ENCODE assay signal across 30 cellular contexts in genomic region chr21:33430858-33431257, GRCh38.
"Had no signal": no experiment of that assay in that cellular context is flagged by ENCODE, and none has a peak within 500 bp of the region (broad histone marks: within the 10 kb centered on the region; RNA-seq: fewer than 3 reads in every experiment).

No MANE protein-coding gene starts in this region.

- H3K27me3 ChIP-seq: adrenal gland, body of pancreas, cardiac muscle cell, colonic mucosa, heart left ventricle, neural progenitor cell, spleen had no signal

- DNase-seq: activated CD4-positive, alpha-beta memory T cell treated with anti-CD3 and anti-CD28 coated beads for 36 hours; activated CD4-positive, alpha-beta T cell treated with anti-CD3 and anti-CD28 coated beads, Interleukin-2, amount 10 ng/mL, durations not matched to agents 24 days and 14 days; activated CD8-positive, alpha-beta memory T cell treated with anti-CD3 and anti-CD28 coated beads, Interleukin-2, amount 50 U/mL, for 4 hours; activated effector memory CD4-positive, alpha-beta T cell treated with anti-CD3 and anti-CD28 coated beads, Interleukin-2, amount 50 U/mL, for 16 hours; activated naive CD4-positive, alpha-beta T cell treated with anti-CD3 and anti-CD28 coated beads for 36 hours; activated naive CD8-positive, alpha-beta T cell treated with anti-CD3 and anti-CD28 coated beads for 36 hours; adrenal gland; aorta; body of pancreas; cerebellar nuclear complex; colonic mucosa; effector memory CD8-positive, alpha-beta T cell; foreskin fibroblast; heart left ventricle; hypothalamus; immature natural killer cell; kidney; left colon; mesenchymal stem cell; natural killer cell; right cardiac atrium; spleen; stimulated activated naive CD4-positive, alpha-beta T cell treated with Interleukin-2 at 50 U/mL for 16 hours; T-helper 9 cell had no signal

- H3K4me3 Mint-ChIP-seq: activated CD4-positive, alpha-beta memory T cell treated with anti-CD3 and anti-CD28 coated beads for 36 hours; activated CD4-positive, alpha-beta T cell treated with anti-CD3 and anti-CD28 coated beads, Interleukin-2, amount 10 ng/mL, durations not matched to agents 24 days and 14 days; activated naive CD4-positive, alpha-beta T cell treated with anti-CD3 and anti-CD28 coated beads for 36 hours; activated naive CD8-positive, alpha-beta T cell treated with anti-CD3 and anti-CD28 coated beads for 36 hours; activated T-helper 1 cell treated with anti-CD3 and anti-CD28 coated beads, Interleukin-12 subunit alpha, Interleukin-12 subunit beta, Interleukin-2, Interleukin-4 antibody, amounts not matched to agents 30 ng/mL and 10 ng/mL and 1 ng/mL, durations not matched to agents 14 hours and 24 hours and 36 hours; effector memory CD8-positive, alpha-beta T cell; immature natural killer cell; natural killer cell; neural progenitor cell; T-helper 1 cell treated with Interleukin-12 subunit alpha and Interleukin-12 subunit beta and Interleukin-4 antibody, amounts not matched to agents 30 μg/mL and 1 μg/mL, for 36 hours; type B pancreatic cell had no signal

- H3K4me1 ChIP-seq: body of pancreas, colonic mucosa, neural progenitor cell had no signal

- H3K4me1 Mint-ChIP-seq: immature natural killer cell, natural killer cell, neural progenitor cell had no signal

- H3K27me3 Mint-ChIP-seq: activated CD4-positive, alpha-beta memory T cell treated with anti-CD3 and anti-CD28 coated beads for 36 hours; activated CD4-positive, alpha-beta T cell treated with anti-CD3 and anti-CD28 coated beads, Interleukin-2, amount 10 ng/mL, durations not matched to agents 24 days and 14 days; activated naive CD8-positive, alpha-beta T cell treated with anti-CD3 and anti-CD28 coated beads for 36 hours; effector memory CD8-positive, alpha-beta T cell; type B pancreatic cell had no signal

- H3K9me3 Mint-ChIP-seq: activated CD4-positive, alpha-beta memory T cell treated with anti-CD3 and anti-CD28 coated beads for 36 hours; activated CD4-positive, alpha-beta T cell treated with anti-CD3 and anti-CD28 coated beads, Interleukin-2, amount 10 ng/mL, durations not matched to agents 24 days and 14 days; activated naive CD4-positive, alpha-beta T cell treated with anti-CD3 and anti-CD28 coated beads for 36 hours; activated naive CD8-positive, alpha-beta T cell treated with anti-CD3 and anti-CD28 coated beads for 36 hours; activated T-helper 1 cell treated with anti-CD3 and anti-CD28 coated beads, Interleukin-12 subunit alpha, Interleukin-12 subunit beta, Interleukin-2, Interleukin-4 antibody, amounts not matched to agents 30 ng/mL and 10 ng/mL and 1 ng/mL, durations not matched to agents 14 hours and 24 hours and 36 hours; effector memory CD8-positive, alpha-beta T cell; immature natural killer cell; natural killer cell; neural progenitor cell; T-helper 1 cell treated with Interleukin-12 subunit alpha and Interleukin-12 subunit beta and Interleukin-4 antibody, amounts not matched to agents 30 μg/mL and 1 μg/mL, for 36 hours; type B pancreatic cell had no signal

- H3K27ac ChIP-seq: adrenal gland, body of pancreas, cardiac muscle cell, colonic mucosa, neural progenitor cell, thoracic aorta had no signal

- H3K9ac ChIP-seq: neural progenitor cell had no signal

- ATAC-seq: body of pancreas; effector memory CD8-positive, alpha-beta T cell; heart left ventricle; left colon; natural killer cell; right cardiac atrium had no signal

- H3K4me3 ChIP-seq: adrenal gland, body of pancreas, cardiac muscle cell, colonic mucosa, heart left ventricle, neural progenitor cell, spleen, thoracic aorta had no signal

- H3K9me3 ChIP-seq: adrenal gland, body of pancreas, colonic mucosa, heart left ventricle, spleen, thoracic aorta had no signal

- H3K27ac Mint-ChIP-seq: activated CD4-positive, alpha-beta memory T cell treated with anti-CD3 and anti-CD28 coated beads for 36 hours; activated CD4-positive, alpha-beta T cell treated with anti-CD3 and anti-CD28 coated beads, Interleukin-2, amount 10 ng/mL, durations not matched to agents 24 days and 14 days; activated naive CD4-positive, alpha-beta T cell treated with anti-CD3 and anti-CD28 coated beads for 36 hours; activated naive CD8-positive, alpha-beta T cell treated with anti-CD3 and anti-CD28 coated beads for 36 hours; activated T-helper 1 cell treated with anti-CD3 and anti-CD28 coated beads, Interleukin-12 subunit alpha, Interleukin-12 subunit beta, Interleukin-2, Interleukin-4 antibody, amounts not matched to agents 30 ng/mL and 10 ng/mL and 1 ng/mL, durations not matched to agents 14 hours and 24 hours and 36 hours; effector memory CD8-positive, alpha-beta T cell; immature natural killer cell; natural killer cell; neural progenitor cell; T-helper 1 cell treated with Interleukin-12 subunit alpha and Interleukin-12 subunit beta and Interleukin-4 antibody, amounts not matched to agents 30 μg/mL and 1 μg/mL, for 36 hours; type B pancreatic cell had no signal
